ENCODE assay signal across 20 cellular contexts in the genomic region with DNA sequence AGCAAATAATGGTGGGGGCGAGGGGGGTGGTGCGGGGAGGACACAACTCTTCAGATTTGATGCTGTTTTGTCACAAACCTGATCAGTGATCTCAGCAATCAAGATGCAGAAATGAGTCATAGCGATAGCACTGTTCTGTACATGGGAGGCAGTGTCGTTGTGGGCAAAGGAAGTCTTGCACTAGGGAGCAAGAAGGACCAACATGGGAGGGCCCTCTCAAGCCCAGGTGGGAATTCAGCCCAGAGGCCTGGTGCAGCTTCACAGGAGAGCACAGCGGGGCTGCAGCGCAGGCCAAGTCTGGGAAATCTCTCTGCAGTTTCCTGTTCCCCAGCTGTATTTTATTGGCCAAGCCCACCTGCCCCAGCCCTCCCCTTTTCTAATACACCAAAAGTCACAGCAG.
"Had no signal": no experiment of that assay in that cellular context is flagged by ENCODE, and none has a peak within 500 bp of the region (broad histone marks: within the 10 kb centered on the region; RNA-seq: fewer than 3 reads in every experiment).

No MANE protein-coding gene starts in this region.

- H3K4me1 ChIP-seq: colonic mucosa, pancreas, psoas muscle, right atrium auricular region had no signal

- H3K27ac ChIP-seq: colonic mucosa, epithelial cell of prostate, heart left ventricle, pancreas, psoas muscle, right atrium auricular region, tibial nerve had no signal

- ATAC-seq: activated CD4-positive, alpha-beta T cell treated with anti-CD3 and anti-CD28 coated beads for 36 hours; activated T-cell treated with anti-CD3 and anti-CD28 coated beads, Interleukin-2, amount 50 U/mL, for 4 hours; heart left ventricle; left cardiac atrium; natural killer cell treated with Interleukin-12 subunit alpha and Interleukin-12 subunit beta and Interleukin-15 and Interleukin-18, amount 100 ng/mL, for 72 hours; pancreas; psoas muscle; stimulated activated naive CD8-positive, alpha-beta T cell treated with anti-CD3 and anti-CD28 coated beads, Interleukin-15, Interleukin-2, amounts not matched to agents 100 U/mL and 50 U/mL, for 24 hours had no signal

- H3K27me3 ChIP-seq: colonic mucosa, heart left ventricle, pancreas, right atrium auricular region, tibial nerve had no signal

- H3K4me3 ChIP-seq: colonic mucosa, heart left ventricle, pancreas, psoas muscle, right atrium auricular region, tibial nerve had no signal

- DNase-seq: activated B cell treated with CpG ODN at 0.5 μM for 24 hours; activated CD4-positive, alpha-beta T cell treated with anti-CD3 and anti-CD28 coated beads for 36 hours; activated CD4-positive, alpha-beta T cell treated with anti-CD3 and anti-CD28 coated beads, Interleukin-2, amount 50 U/mL, for 4 hours; activated CD8-positive, alpha-beta memory T cell treated with anti-CD3 and anti-CD28 coated beads, Interleukin-2, amount 50 U/mL, for 48 hours; activated naive CD4-positive, alpha-beta T cell treated with Interleukin-2 at 50 U/mL for 16 hours; activated naive CD8-positive, alpha-beta T cell treated with anti-CD3 and anti-CD28 coated beads for 36 hours; activated T-cell treated with anti-CD3 and anti-CD28 coated beads, Interleukin-2, amount 50 U/mL, for 4 hours; colonic mucosa; heart left ventricle; left cardiac atrium; pancreas; stimulated activated CD4-positive, alpha-beta T cell treated with anti-CD3 and anti-CD28 coated beads, Interleukin-12 subunit alpha, Interleukin-12 subunit beta, amount 100 ng/mL, for 4 hours; stimulated activated CD4-positive, alpha-beta T cell treated with anti-CD3 and anti-CD28 coated beads, Interleukin-4, amount 100 ng/mL, for 4 hours; stimulated activated naive CD8-positive, alpha-beta T cell treated with anti-CD3 and anti-CD28 coated beads, Interleukin-15, Interleukin-2, amounts not matched to agents 100 U/mL and 50 U/mL, for 24 hours; T1000 had no signal

- H3K36me3 ChIP-seq: colonic mucosa, heart left ventricle, pancreas, right atrium auricular region, tibial nerve had no signal

- H3K9me3 ChIP-seq: colonic mucosa, heart left ventricle, pancreas, psoas muscle, right atrium auricular region, tibial nerve had no signal
